ENCODE assay signal across 1 cellular context in the genomic region with DNA sequence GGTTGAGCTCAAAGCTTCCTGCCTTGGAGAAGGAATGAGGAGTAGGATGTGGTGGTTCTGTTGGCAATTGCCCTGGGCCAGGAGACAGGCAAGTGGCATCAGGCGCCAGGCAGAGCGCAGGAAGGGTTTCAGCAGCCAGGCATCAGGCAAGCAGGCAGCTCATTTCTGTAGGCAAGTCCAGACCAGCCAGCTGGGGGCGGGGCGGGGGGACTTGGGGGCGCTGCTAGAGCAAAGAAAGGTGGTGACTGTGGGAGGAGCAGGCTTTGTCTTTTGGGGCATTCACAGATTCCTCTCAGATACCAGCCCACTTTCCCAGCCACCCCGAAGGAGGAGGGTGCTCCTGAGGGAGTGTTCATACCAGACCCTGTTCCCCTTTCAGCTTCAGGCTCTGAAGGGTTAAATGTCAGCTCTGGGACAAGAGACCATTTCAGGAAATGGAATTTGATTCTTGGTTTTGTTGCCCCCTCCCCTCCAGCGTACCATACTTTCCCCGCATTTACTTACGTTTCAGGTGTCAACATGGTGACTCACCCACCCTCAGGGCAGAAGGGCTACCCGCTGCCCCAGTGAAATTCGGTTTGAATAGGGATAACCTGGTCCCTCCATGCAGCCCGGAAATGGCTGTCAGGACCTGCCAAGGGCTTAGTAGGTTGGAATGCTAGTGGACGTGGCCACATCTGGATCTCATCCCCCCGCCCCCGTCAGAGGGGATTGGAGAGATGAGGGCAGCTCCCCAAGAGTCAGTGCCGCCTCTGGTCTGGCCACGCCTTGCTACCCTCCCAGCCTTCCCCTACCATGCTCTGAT.
TF ChIP-seq lines count a peak whose summit lies in the region.

No MANE protein-coding gene starts in this region.

TF ChIP-seq in HEK293, 187 proteins besides CTCF, POLR2A, EP300 and RAD21 (continued from another document and continues in another):
- TF ChIP-seq HIC1 (tag by site-specific recombination; IDR thresholded peaks at IDR 0.05), result 0 out of 2 replicates have a peak, but pooled peaks have one; percentile 29
- no peak for TF ChIP-seq ZNF157 (tag by site-specific recombination; IDR thresholded peaks at IDR 0.05)
- no peak for TF ChIP-seq MEIS1 (CRISPR knock-in tag; IDR thresholded peaks at IDR 0.05; ENCODE audit: borderline replicate concordance)
- TF ChIP-seq ZNF596 (tag by site-specific recombination; IDR thresholded peaks at IDR 0.05), result no peak
- no peak for TF ChIP-seq ZFP41 (tag by site-specific recombination; IDR thresholded peaks at IDR 0.05; ENCODE audit: borderline replicate concordance)
- TF ChIP-seq ZNF704 (tag by site-specific recombination; IDR thresholded peaks at IDR 0.05), result no peak
- no peak for TF ChIP-seq KLF7 (tag by site-specific recombination; IDR thresholded peaks at IDR 0.05; ENCODE audit: borderline replicate concordance)
- no peak for TF ChIP-seq ZNF211 (tag by site-specific recombination; IDR thresholded peaks at IDR 0.05; ENCODE audit: low read depth)
- TF ChIP-seq ZNF202 (tag by site-specific recombination; IDR thresholded peaks at IDR 0.05; ENCODE audit: borderline replicate concordance), result no peak
- no peak for TF ChIP-seq ZNF18 (tag by site-specific recombination; IDR thresholded peaks at IDR 0.05)
- peak; percentile 94 for TF ChIP-seq KLF17 (tag by site-specific recombination; IDR thresholded peaks at IDR 0.05)
- no peak for TF ChIP-seq GLI4 (tag by site-specific recombination; IDR thresholded peaks at IDR 0.05)
- no peak for TF ChIP-seq ZIC2 (tag by site-specific recombination; IDR thresholded peaks at IDR 0.05)
- TF ChIP-seq INSM2 (tag by site-specific recombination; IDR thresholded peaks at IDR 0.05), result peak; percentile 74
- peak; percentile 74 for TF ChIP-seq SP3 (tag by site-specific recombination; IDR thresholded peaks at IDR 0.05)
- no peak for TF ChIP-seq ZNF311 (tag by site-specific recombination; IDR thresholded peaks at IDR 0.05; ENCODE audit: borderline replicate concordance)
- peak; percentile 91 for TF ChIP-seq SP7 (tag by site-specific recombination; IDR thresholded peaks at IDR 0.05)
- TF ChIP-seq OSR2 (tag by site-specific recombination; IDR thresholded peaks at IDR 0.05), result no peak
- no peak for TF ChIP-seq ZNF248 (tag by site-specific recombination; IDR thresholded peaks at IDR 0.05)
- TF ChIP-seq ZNF221 (tag by site-specific recombination; IDR thresholded peaks at IDR 0.05; ENCODE audit: borderline replicate concordance), result no peak
- TF ChIP-seq ZNF155 (tag by site-specific recombination; IDR thresholded peaks at IDR 0.05), result no peak
- no peak for TF ChIP-seq ZNF48 (tag by site-specific recombination; IDR thresholded peaks at IDR 0.05)
- TF ChIP-seq TRIM28 (IDR thresholded peaks at IDR 0.05; ENCODE audit: borderline replicate concordance, low read length), result 0 out of 2 replicates have a peak, but pooled peaks have one; percentile 34
- TF ChIP-seq, protein P1, sequence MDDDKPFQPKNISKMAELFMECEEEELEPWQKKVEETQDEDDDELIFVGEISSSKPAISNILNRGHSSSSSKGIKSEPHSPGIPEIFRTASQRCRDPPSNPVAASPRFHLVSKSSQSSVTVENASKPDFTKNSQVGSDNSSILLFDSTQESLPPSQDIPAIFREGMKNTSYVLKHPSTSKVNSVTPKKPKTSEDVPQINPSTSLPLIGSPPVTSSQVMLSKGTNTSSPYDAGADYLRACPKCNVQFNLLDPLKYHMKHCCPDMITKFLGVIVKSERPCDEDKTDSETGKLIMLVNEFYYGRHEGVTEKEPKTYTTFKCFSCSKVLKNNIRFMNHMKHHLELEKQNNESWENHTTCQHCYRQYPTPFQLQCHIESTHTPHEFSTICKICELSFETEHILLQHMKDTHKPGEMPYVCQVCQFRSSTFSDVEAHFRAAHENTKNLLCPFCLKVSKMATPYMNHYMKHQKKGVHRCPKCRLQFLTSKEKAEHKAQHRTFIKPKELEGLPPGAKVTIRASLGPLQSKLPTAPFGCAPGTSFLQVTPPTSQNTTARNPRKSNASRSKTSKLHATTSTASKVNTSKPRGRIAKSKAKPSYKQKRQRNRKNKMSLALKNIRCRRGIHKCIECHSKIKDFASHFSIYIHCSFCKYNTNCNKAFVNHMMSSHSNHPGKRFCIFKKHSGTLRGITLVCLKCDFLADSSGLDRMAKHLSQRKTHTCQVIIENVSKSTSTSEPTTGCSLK (tag by site-specific recombination; IDR thresholded peaks at IDR 0.05), result no peak
- peak; percentile 94 for TF ChIP-seq PRDM1 (tag by site-specific recombination; IDR thresholded peaks at IDR 0.05)
- no peak for TF ChIP-seq YY2 (tag by site-specific recombination; IDR thresholded peaks at IDR 0.05)
- TF ChIP-seq ZNF174 (tag by site-specific recombination; IDR thresholded peaks at IDR 0.05), result no peak
- no peak for TF ChIP-seq GLIS1 (tag by site-specific recombination; IDR thresholded peaks at IDR 0.05)
- no peak for TF ChIP-seq BCL11B (tag by site-specific recombination; IDR thresholded peaks at IDR 0.05; ENCODE audit: low read depth)
- TF ChIP-seq, protein P2, sequence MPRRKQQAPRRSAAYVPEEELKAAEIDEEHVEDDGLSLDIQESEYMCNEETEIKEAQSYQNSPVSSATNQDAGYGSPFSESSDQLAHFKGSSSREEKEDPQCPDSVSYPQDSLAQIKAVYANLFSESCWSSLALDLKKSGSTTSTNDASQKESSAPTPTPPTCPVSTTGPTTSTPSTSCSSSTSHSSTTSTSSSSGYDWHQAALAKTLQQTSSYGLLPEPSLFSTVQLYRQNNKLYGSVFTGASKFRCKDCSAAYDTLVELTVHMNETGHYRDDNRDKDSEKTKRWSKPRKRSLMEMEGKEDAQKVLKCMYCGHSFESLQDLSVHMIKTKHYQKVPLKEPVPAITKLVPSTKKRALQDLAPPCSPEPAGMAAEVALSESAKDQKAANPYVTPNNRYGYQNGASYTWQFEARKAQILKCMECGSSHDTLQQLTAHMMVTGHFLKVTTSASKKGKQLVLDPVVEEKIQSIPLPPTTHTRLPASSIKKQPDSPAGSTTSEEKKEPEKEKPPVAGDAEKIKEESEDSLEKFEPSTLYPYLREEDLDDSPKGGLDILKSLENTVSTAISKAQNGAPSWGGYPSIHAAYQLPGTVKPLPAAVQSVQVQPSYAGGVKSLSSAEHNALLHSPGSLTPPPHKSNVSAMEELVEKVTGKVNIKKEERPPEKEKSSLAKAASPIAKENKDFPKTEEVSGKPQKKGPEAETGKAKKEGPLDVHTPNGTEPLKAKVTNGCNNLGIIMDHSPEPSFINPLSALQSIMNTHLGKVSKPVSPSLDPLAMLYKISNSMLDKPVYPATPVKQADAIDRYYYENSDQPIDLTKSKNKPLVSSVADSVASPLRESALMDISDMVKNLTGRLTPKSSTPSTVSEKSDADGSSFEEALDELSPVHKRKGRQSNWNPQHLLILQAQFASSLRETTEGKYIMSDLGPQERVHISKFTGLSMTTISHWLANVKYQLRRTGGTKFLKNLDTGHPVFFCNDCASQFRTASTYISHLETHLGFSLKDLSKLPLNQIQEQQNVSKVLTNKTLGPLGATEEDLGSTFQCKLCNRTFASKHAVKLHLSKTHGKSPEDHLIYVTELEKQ (tag by site-specific recombination; IDR thresholded peaks at IDR 0.05; ENCODE audit: borderline replicate concordance), result peak; percentile 53; the same call in 1 of the 2 replicates
- TF ChIP-seq ZBTB26 (tag by site-specific recombination; optimal IDR thresholded peaks at IDR 0.05), result no peak
- 0 out of 2 replicates have a peak, but pooled peaks have one; percentile 24 for TF ChIP-seq KLF9 (tag by site-specific recombination; IDR thresholded peaks at IDR 0.05; ENCODE audit: low read depth)
- TF ChIP-seq, protein P3, sequence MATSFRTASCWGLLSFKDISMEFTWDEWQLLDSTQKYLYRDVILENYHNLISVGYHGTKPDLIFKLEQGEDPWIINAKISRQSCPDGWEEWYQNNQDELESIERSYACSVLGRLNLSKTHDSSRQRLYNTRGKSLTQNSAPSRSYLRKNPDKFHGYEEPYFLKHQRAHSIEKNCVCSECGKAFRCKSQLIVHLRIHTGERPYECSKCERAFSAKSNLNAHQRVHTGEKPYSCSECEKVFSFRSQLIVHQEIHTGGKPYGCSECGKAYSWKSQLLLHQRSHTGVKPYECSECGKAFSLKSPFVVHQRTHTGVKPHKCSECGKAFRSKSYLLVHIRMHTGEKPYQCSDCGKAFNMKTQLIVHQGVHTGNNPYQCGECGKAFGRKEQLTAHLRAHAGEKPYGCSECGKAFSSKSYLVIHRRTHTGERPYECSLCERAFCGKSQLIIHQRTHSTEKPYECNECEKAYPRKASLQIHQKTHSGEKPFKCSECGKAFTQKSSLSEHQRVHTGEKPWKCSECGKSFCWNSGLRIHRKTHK (tag by site-specific recombination; IDR thresholded peaks at IDR 0.05), result no peak
- TF ChIP-seq, protein P4, sequence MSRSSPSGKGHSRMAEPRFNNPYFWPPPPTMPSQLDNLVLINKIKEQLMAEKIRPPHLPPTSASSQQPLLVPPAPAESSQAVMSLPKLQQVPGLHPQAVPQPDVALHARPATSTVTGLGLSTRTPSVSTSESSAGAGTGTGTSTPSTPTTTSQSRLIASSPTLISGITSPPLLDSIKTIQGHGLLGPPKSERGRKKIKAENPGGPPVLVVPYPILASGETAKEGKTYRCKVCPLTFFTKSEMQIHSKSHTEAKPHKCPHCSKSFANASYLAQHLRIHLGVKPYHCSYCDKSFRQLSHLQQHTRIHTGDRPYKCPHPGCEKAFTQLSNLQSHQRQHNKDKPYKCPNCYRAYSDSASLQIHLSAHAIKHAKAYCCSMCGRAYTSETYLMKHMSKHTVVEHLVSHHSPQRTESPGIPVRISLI (tag by site-specific recombination; IDR thresholded peaks at IDR 0.05), result no peak; the same call in 1 of the 2 replicates
- no peak for TF ChIP-seq ZNF169 (tag by site-specific recombination; IDR thresholded peaks at IDR 0.05)
- TF ChIP-seq ZNF416 (tag by site-specific recombination; IDR thresholded peaks at IDR 0.05), result no peak
- TF ChIP-seq OVOL3 (tag by site-specific recombination; IDR thresholded peaks at IDR 0.05), result no peak
- peak; percentile 51; the same call in 1 of the 2 replicates for TF ChIP-seq KLF16 (tag by site-specific recombination; IDR thresholded peaks at IDR 0.05)
